In genomic region chr2:218002792-218003191, GRCh38 we compare ENCODE assay signal across 9 cellular contexts. TPM values are rescaled to one million over a fixed set of nuclear protein-coding genes. Genes with fewer than 3 reads are reported as not detected.
DNase-seq lines count a peak whose midpoint lies in the region; ATAC-seq and TF ChIP-seq lines count a peak whose summit lies in the region.
"Had no signal": no experiment of that assay in that cellular context is flagged by ENCODE, and none has a peak within 500 bp of the region (broad histone marks: within the 10 kb centered on the region; RNA-seq: fewer than 3 reads in every experiment).

TNS1 (minus strand) TSS chr2:218002995; CDS start chr2:218002872, 123 bp downstream.

- peak; percentile 39 for ATAC-seq in left lung
- ATAC-seq in HG03571 (IDR thresholded peaks at IDR 0.05; ENCODE audit: unreplicated experiment): no peak
- ATAC-seq: PC-3 had no signal

- peak within 1 kb of the TSS; percentile 22 to 23 for H3K4me3 ChIP-seq in left lung
- H3K4me3 ChIP-seq in stomach smooth muscle (ENCODE audit: low read length in 2 of 2): peak within 1 kb of the TSS; percentile 18 to 62

- H3K9me3 ChIP-seq in left lung (no peaks in the 10 kb centered on the region), stomach smooth muscle (ENCODE audit: control insufficient read depth in 2 of 2, low read length in 2 of 2) (no peaks in the 10 kb centered on the region)

- peak within 1 kb of the TSS in 1 of 2 donors; percentile 73 for H3K27ac ChIP-seq in left lung
- H3K27ac ChIP-seq in stomach smooth muscle (ENCODE audit: low read length): no peak within 1 kb of the TSS

- no peaks in the 10 kb centered on the region for H3K36me3 ChIP-seq in left lung
- no peaks in the 10 kb centered on the region for H3K36me3 ChIP-seq in stomach smooth muscle (ENCODE audit: control insufficient read depth in 2 of 2, insufficient read depth in 2 of 2, low read length in 2 of 2)

- peaks cover 3 to 29% of the 10 kb centered on the region in 2 donors for H3K4me1 ChIP-seq in left lung
- H3K4me1 ChIP-seq in stomach smooth muscle (ENCODE audit: control insufficient read depth, insufficient read depth, low read length): peaks cover 16% of the 10 kb centered on the region

- peak within 1 kb of the TSS; percentile 14 to 29 for H3K9ac ChIP-seq in stomach smooth muscle (ENCODE audit: low read length in 2 of 2)

- DNase-seq in NCI-H1694 (lab: John Stamatoyannopoulos, UW) (peak; percentile 26), dedifferentiated amniotic fluid mesenchymal stem cell (ENCODE audit: extremely low spot score) (peak; percentile 33), left lung (no peak), globus pallidus (ENCODE audit: low spot score) (no peak), posterior cingulate gyrus (no peak)
- no peak for DNase-seq in stimulated activated CD4-positive, alpha-beta T cell treated with anti-CD3 and anti-CD28 coated beads, Interleukin-2, amount 100 ng/mL, for 24 hours
- DNase-seq: PC-3 had no signal

- TF ChIP-seq CTCF in left lung (IDR thresholded peaks at IDR 0.05): no peak

- no peaks in the 10 kb centered on the region for H3K27me3 ChIP-seq in left lung
- peaks cover 0 to 7% of the 10 kb centered on the region in 2 donors for H3K27me3 ChIP-seq in stomach smooth muscle (ENCODE audit: control insufficient read depth in 1 of 2, insufficient read depth in 2 of 2, low read length in 2 of 2)

- intact Hi-C loops in left lung (cut with DNase I): no loop called here
- intact Hi-C loops in posterior cingulate gyrus (cut with DNase I): no loop called here

RNA-seq across cellular contexts. Expression of gene TNS1, which starts in this region (rescaled TPM):
- total RNA-seq in left lung: 100 to 1,000 TPM; 303 to 327 TPM

Comparison
In these comparisons a context has a peak if more than half of its experiments do, and no peak if none do; other contexts are left out.
1. DNase-seq: peak in NCI-H1694 (single experiment) and dedifferentiated amniotic fluid mesenchymal stem cell (single experiment); none in left lung (0 of 2), stimulated activated CD4-positive, alpha-beta T cell treated with anti-CD3 and anti-CD28 coated beads, Interleukin-2, amount 100 ng/mL, for 24 hours (0 of 2), globus pallidus (single experiment) and posterior cingulate gyrus (0 of 10).